ENCODE assay signal across 8 cellular contexts in genomic region chr1:145918144-145918991, GRCh38. TPM values are rescaled to one million over a fixed set of nuclear protein-coding genes. Genes with fewer than 3 reads are reported as not detected.
DNase-seq lines count a peak whose midpoint lies in the region; ATAC-seq and TF ChIP-seq lines count a peak whose summit lies in the region.

PEX11B (minus strand) TSS chr1:145918717; CDS start chr1:145918688, 29 bp downstream.

- H3K36me3 Mint-ChIP-seq in naive thymus-derived CD4-positive, alpha-beta T cell = peaks cover 0 to 28% (median 17%) of the 10 kb centered on the region in 5 donors
- peaks cover 25 to 50% of the 10 kb centered on the region in 2 donors for H3K36me3 Mint-ChIP-seq in stimulated activated naive B cell treated with anti-CD40 and anti-IgM and Interleukin-4, amounts not matched to agents 10 μg/mL and 1 μg/mL and 100 μg/mL, for 72 hours

- H3K36me3 ChIP-seq in DND-41 (ENCODE audit: insufficient read depth, low read length) = peaks cover 13% of the 10 kb centered on the region; the same call in 1 of the 2 replicates
- peaks cover 5 to 35% (median 8%) of the 10 kb centered on the region in 3 experiments for H3K36me3 ChIP-seq in naive thymus-derived CD4-positive, alpha-beta T cell (ENCODE audit: control insufficient read depth in 2 of 3, insufficient read depth in 3 of 3, low read length in 3 of 3)

- H3K27me3 Mint-ChIP-seq in naive thymus-derived CD4-positive, alpha-beta T cell = no peaks in the 10 kb centered on the region
- no peaks in the 10 kb centered on the region for H3K27me3 Mint-ChIP-seq in stimulated activated naive B cell treated with anti-CD40 and anti-IgM and Interleukin-4, amounts not matched to agents 10 μg/mL and 1 μg/mL and 100 μg/mL, for 72 hours

- DNase-seq in DND-41 (peak; percentile 92), GOT3 (lab: John Stamatoyannopoulos, UW) (peak; percentile 74), LHCN-M2 (ENCODE audit: low read depth) (peak; percentile 89), RPMI7951 (ENCODE audit: low read depth) (peak; percentile 80), activated T-helper 1 cell treated with Interleukin-2 at 50 U/mL for 16 hours (ENCODE audit: low read depth) (peak; percentile 87), fibroblast of gingiva (ENCODE audit: low read depth) (peak; percentile 85)
- peak; percentile 80 to 95 (median 93) for DNase-seq in naive thymus-derived CD4-positive, alpha-beta T cell
- peak; percentile 90 for DNase-seq in stimulated activated naive B cell treated with anti-CD40 and anti-IgM and Interleukin-4, amounts not matched to agents 10 μg/mL and 1 μg/mL and 100 μg/mL, for 72 hours

- no peak for TF ChIP-seq CTCF in DND-41 (IDR thresholded peaks at IDR 0.05; ENCODE audit: borderline replicate concordance, extremely low read depth, low read length, poor library complexity, severe bottlenecking)

- H3K9me3 Mint-ChIP-seq in naive thymus-derived CD4-positive, alpha-beta T cell = no peaks in the 10 kb centered on the region
- H3K9me3 Mint-ChIP-seq in stimulated activated naive B cell treated with anti-CD40 and anti-IgM and Interleukin-4, amounts not matched to agents 10 μg/mL and 1 μg/mL and 100 μg/mL, for 72 hours = no peaks in the 10 kb centered on the region

- peak within 1 kb of the TSS; percentile 93 to 98 (median 96) for H3K27ac Mint-ChIP-seq in naive thymus-derived CD4-positive, alpha-beta T cell
- peak within 1 kb of the TSS; percentile 97 for H3K27ac Mint-ChIP-seq in stimulated activated naive B cell treated with anti-CD40 and anti-IgM and Interleukin-4, amounts not matched to agents 10 μg/mL and 1 μg/mL and 100 μg/mL, for 72 hours

- peak within 1 kb of the TSS; percentile 67 to 94; a peak in 3 of 4 replicates for H3K4me3 ChIP-seq in DND-41 (ENCODE audit: low read depth in 1 of 2, low read length in 2 of 2)
- H3K4me3 ChIP-seq in naive thymus-derived CD4-positive, alpha-beta T cell (ENCODE audit: low read length) = peak within 1 kb of the TSS; percentile 82

- peaks cover 12% of the 10 kb centered on the region for H3K79me2 ChIP-seq in DND-41 (ENCODE audit: insufficient read depth, low read length)

- peaks cover 27 to 75% (median 61%) of the 10 kb centered on the region in 7 donors for H3K4me1 Mint-ChIP-seq in naive thymus-derived CD4-positive, alpha-beta T cell
- peaks cover 25 to 56% of the 10 kb centered on the region in 2 donors for H3K4me1 Mint-ChIP-seq in stimulated activated naive B cell treated with anti-CD40 and anti-IgM and Interleukin-4, amounts not matched to agents 10 μg/mL and 1 μg/mL and 100 μg/mL, for 72 hours

- CTCF ChIA-PET in naive thymus-derived CD4-positive, alpha-beta T cell (lab: Charles Lee) = interaction anchor here (1.1 to 3.2 kb wide), 4 partner anchors 9 to 89 kb away, joined by 3 to 15 read pairs (median 8); partner anchors contain the start of genes NUDT17 and RBM8A

- peak within 1 kb of the TSS; percentile 78 for H3K9ac ChIP-seq in DND-41 (ENCODE audit: low read depth, low read length)

- peaks cover 34% of the 10 kb centered on the region for H3K4me1 ChIP-seq in DND-41 (ENCODE audit: insufficient read depth, low read length)
- H3K4me1 ChIP-seq in naive thymus-derived CD4-positive, alpha-beta T cell (ENCODE audit: control insufficient read depth in 2 of 2, insufficient read depth in 2 of 2, low read length in 2 of 2) = peaks cover 21 to 23% of the 10 kb centered on the region in 2 donors

- H3K27me3 ChIP-seq in DND-41 (ENCODE audit: insufficient read depth, low read length, poor library complexity) = no peaks in the 10 kb centered on the region
- no peaks in the 10 kb centered on the region for H3K27me3 ChIP-seq in naive thymus-derived CD4-positive, alpha-beta T cell (ENCODE audit: control insufficient read depth in 2 of 2, insufficient read depth in 2 of 2, low read length in 2 of 2)

- intact Hi-C loops in naive thymus-derived CD4-positive, alpha-beta T cell (cut with micrococcal nuclease) = loop anchor here (1.0 to 5.0 kb wide), 11 partner anchors 9 to 94 kb away; partner anchors contain the start of genes PIAS3 (in 2 of the 2), RBM8A (in 2 of the 2), ANKRD34A (in 1 of the 2) and ANKRD35 (in 1 of the 2)

- peak within 1 kb of the TSS; percentile 87 for H3K4me2 ChIP-seq in DND-41 (ENCODE audit: insufficient read depth, low read length)

- ATAC-seq in DND-41 (ENCODE audit: insufficient read depth, low read depth) = peak; percentile 92
- peak; percentile 94 for ATAC-seq in naive thymus-derived CD4-positive, alpha-beta T cell
- ATAC-seq in stimulated activated naive B cell treated with anti-CD40 and anti-IgM and Interleukin-4, amounts not matched to agents 10 μg/mL and 1 μg/mL and 100 μg/mL, for 72 hours (replicated peaks) = peak; percentile 92 to 94

- H3K9me3 ChIP-seq in DND-41 (ENCODE audit: insufficient read depth, low read length, severe bottlenecking) = no peaks in the 10 kb centered on the region
- no peaks in the 10 kb centered on the region for H3K9me3 ChIP-seq in naive thymus-derived CD4-positive, alpha-beta T cell (ENCODE audit: control insufficient read depth in 2 of 3, low read length in 3 of 3)

- H3K27ac ChIP-seq in DND-41 (ENCODE audit: low read length) = peak within 1 kb of the TSS; percentile 84
- peak within 1 kb of the TSS; percentile 83 for H3K27ac ChIP-seq in naive thymus-derived CD4-positive, alpha-beta T cell (ENCODE audit: low read depth, low read length)

- peak within 1 kb of the TSS; percentile 94 for H2AFZ ChIP-seq in DND-41 (ENCODE audit: low read depth, low read length)

- no peaks in the 10 kb centered on the region for H4K20me1 ChIP-seq in DND-41 (ENCODE audit: insufficient read depth, low read length)

- H3K4me3 Mint-ChIP-seq in naive thymus-derived CD4-positive, alpha-beta T cell = peak within 1 kb of the TSS; percentile 92 to 98 (median 96)
- peak within 1 kb of the TSS; percentile 94 to 99 for H3K4me3 Mint-ChIP-seq in stimulated activated naive B cell treated with anti-CD40 and anti-IgM and Interleukin-4, amounts not matched to agents 10 μg/mL and 1 μg/mL and 100 μg/mL, for 72 hours

- POLR2A ChIA-PET in naive thymus-derived CD4-positive, alpha-beta T cell (lab: Charles Lee) = interaction anchor here (0.7 to 5.6 kb wide), 24 partner anchors 9 to 119 kb away, joined by 3 to 58 read pairs (median 5); partner anchors contain the start of genes ANKRD34A, HJV, ITGA10 and LIX1L

RNA-seq across cellular contexts. Expression of gene PEX11B, which starts in this region (rescaled TPM):
- 38.7 and 40.1 TPM in 2 replicates for total RNA-seq in LHCN-M2 (2014; rRNA removed)
- polyA plus RNA-seq in LHCN-M2 (2012) = 37.0 TPM
- total RNA-seq in RPMI7951 (2014; rRNA removed; shearing (Covaris generic)) = 20.1 and 22.8 TPM in 2 replicates
- 10 to 100 TPM; 16.4 to 40.4 (median 37.7) TPM for total RNA-seq in naive thymus-derived CD4-positive, alpha-beta T cell
- 10 to 100 TPM; 39.9 to 57.1 TPM for polyA plus RNA-seq in naive thymus-derived CD4-positive, alpha-beta T cell

Comparison
In these comparisons a context has a peak if more than half of its experiments do, and no peak if none do; other contexts are left out.
1. Peak in every context shown above with its lines: DNase-seq, ATAC-seq, H3K4me3 ChIP-seq and H3K27ac ChIP-seq.